17 cellular contexts compared by ENCODE assay signal in genomic region chr22:48858121-48858520, GRCh38.
DNase-seq lines count a peak whose midpoint lies in the region; ATAC-seq, FAIRE-seq and TF ChIP-seq lines count a peak whose summit lies in the region.
"Had no signal": no experiment of that assay in that cellular context is flagged by ENCODE, and none has a peak within 500 bp of the region (broad histone marks: within the 10 kb centered on the region; RNA-seq: fewer than 3 reads in every experiment).

No MANE protein-coding gene starts in this region.

- H3K4me1 Mint-ChIP-seq in activated naive CD8-positive, alpha-beta T cell treated with anti-CD3 and anti-CD28 coated beads for 36 hours, result no peaks in the 10 kb centered on the region
- no peaks in the 10 kb centered on the region for H3K4me1 Mint-ChIP-seq in activated naive CD8-positive, alpha-beta T cell treated with anti-CD3 and anti-CD28 coated beads, Interleukin-2, amount 50 U/mL, for 24 hours
- H3K4me1 Mint-ChIP-seq in activated T-helper 17 cell treated with anti-CD3 and anti-CD28 coated beads, Interleukin-2, amount 50 U/mL, for 72 hours, result no peaks in the 10 kb centered on the region
- H3K4me1 Mint-ChIP-seq: B cell had no signal

- intact Hi-C loops in kidney (cut with DNase I) (no loop called here), posterior vena cava (cut with DNase I) (no loop called here)

- H3K9me3 ChIP-seq in kidney (ENCODE audit: control insufficient read depth in 1 of 2, low read length in 2 of 2), result no peaks in the 10 kb centered on the region

- H3K4me3 ChIP-seq in kidney (ENCODE audit: low read length in 2 of 2), result no peak overlapping the region
- H3K4me3 ChIP-seq: GM23248 had no signal

- no peaks in the 10 kb centered on the region for H3K36me3 ChIP-seq in kidney (ENCODE audit: control insufficient read depth in 1 of 2, insufficient read depth in 2 of 2, low read length in 2 of 2)

- FAIRE-seq in kidney (lab: Jason Lieb, UNC), result no peak
- FAIRE-seq: A204.1, H54, HepG2, HTR-8/SVneo had no signal

- no peak for TF ChIP-seq CTCF in kidney (IDR thresholded peaks at IDR 0.05; ENCODE audit: borderline replicate concordance, extremely low read depth, insufficient read depth)

- no peak for ATAC-seq in activated naive CD8-positive, alpha-beta T cell treated with anti-CD3 and anti-CD28 coated beads, Interleukin-2, amount 50 U/mL, for 24 hours
- ATAC-seq in HG03565 (IDR thresholded peaks at IDR 0.05; ENCODE audit: unreplicated experiment), result no peak
- ATAC-seq in activated T-helper 17 cell treated with anti-CD3 and anti-CD28 coated beads, Interleukin-2, amount 50 U/mL, for 72 hours (replicated peaks), result no peak
- ATAC-seq: HepG2 had no signal

- no peak overlapping the region for H3K4me3 Mint-ChIP-seq in activated naive CD8-positive, alpha-beta T cell treated with anti-CD3 and anti-CD28 coated beads for 36 hours
- H3K4me3 Mint-ChIP-seq in activated naive CD8-positive, alpha-beta T cell treated with anti-CD3 and anti-CD28 coated beads, Interleukin-2, amount 50 U/mL, for 24 hours, result no peak overlapping the region
- H3K4me3 Mint-ChIP-seq in activated T-helper 17 cell treated with anti-CD3 and anti-CD28 coated beads, Interleukin-2, amount 50 U/mL, for 72 hours, result no peak overlapping the region
- H3K4me3 Mint-ChIP-seq: B cell; CD4-positive, alpha-beta T cell had no signal

- no peaks in the 10 kb centered on the region for H3K4me1 ChIP-seq in kidney (ENCODE audit: control insufficient read depth in 1 of 2, insufficient read depth in 1 of 2, low read depth in 1 of 2, low read length in 2 of 2)

- no peak overlapping the region for H3K9ac ChIP-seq in kidney (ENCODE audit: low read length in 2 of 2)
- H3K9ac ChIP-seq: GM23248 had no signal

- H3K27me3 Mint-ChIP-seq in activated naive CD8-positive, alpha-beta T cell treated with anti-CD3 and anti-CD28 coated beads for 36 hours, result peaks cover 6% of the 10 kb centered on the region
- H3K27me3 Mint-ChIP-seq in activated naive CD8-positive, alpha-beta T cell treated with anti-CD3 and anti-CD28 coated beads, Interleukin-2, amount 50 U/mL, for 24 hours, result peaks cover 9% of the 10 kb centered on the region
- H3K27me3 Mint-ChIP-seq in activated T-helper 17 cell treated with anti-CD3 and anti-CD28 coated beads, Interleukin-2, amount 50 U/mL, for 72 hours, result peaks cover 13% of the 10 kb centered on the region
- H3K27me3 Mint-ChIP-seq: B cell had no signal

- no peak for DNase-seq in activated naive CD8-positive, alpha-beta T cell treated with anti-CD3 and anti-CD28 coated beads for 36 hours
- no peak for DNase-seq in activated naive CD8-positive, alpha-beta T cell treated with anti-CD3 and anti-CD28 coated beads, Interleukin-2, amount 50 U/mL, for 24 hours
- DNase-seq in kidney (peak; percentile 56), posterior vena cava (ENCODE audit: low spot score) (peak; percentile 65), erythroblast (lab: John Stamatoyannopoulos, UW) (no peak)
- DNase-seq: C1 segment of cervical spinal cord; Calu3; CD4-positive, alpha-beta T cell; DMS 273 treated with DMSO at 0.1 percent for 48 hours; GM23248 had no signal

- H3K27ac ChIP-seq in kidney (ENCODE audit: low read depth in 2 of 2, low read length in 2 of 2), result no peak overlapping the region
- H3K27ac ChIP-seq: GM23248 had no signal

- TF ChIP-seq POLR2A in erythroblast (IDR thresholded peaks at IDR 0.05; ENCODE audit: low read length), result no peak

- peak overlapping the region; percentile 46 for H3K27ac Mint-ChIP-seq in activated naive CD8-positive, alpha-beta T cell treated with anti-CD3 and anti-CD28 coated beads for 36 hours
- H3K27ac Mint-ChIP-seq in activated naive CD8-positive, alpha-beta T cell treated with anti-CD3 and anti-CD28 coated beads, Interleukin-2, amount 50 U/mL, for 24 hours, result no peak overlapping the region
- H3K27ac Mint-ChIP-seq in activated T-helper 17 cell treated with anti-CD3 and anti-CD28 coated beads, Interleukin-2, amount 50 U/mL, for 72 hours, result no peak overlapping the region
- H3K27ac Mint-ChIP-seq: B cell; CD4-positive, alpha-beta T cell had no signal

- H3K9me3 Mint-ChIP-seq in activated naive CD8-positive, alpha-beta T cell treated with anti-CD3 and anti-CD28 coated beads for 36 hours, result no peaks in the 10 kb centered on the region
- H3K9me3 Mint-ChIP-seq in activated naive CD8-positive, alpha-beta T cell treated with anti-CD3 and anti-CD28 coated beads, Interleukin-2, amount 50 U/mL, for 24 hours, result no peaks in the 10 kb centered on the region
- no peaks in the 10 kb centered on the region for H3K9me3 Mint-ChIP-seq in activated T-helper 17 cell treated with anti-CD3 and anti-CD28 coated beads, Interleukin-2, amount 50 U/mL, for 72 hours
- H3K9me3 Mint-ChIP-seq: CD4-positive, alpha-beta T cell had no signal

- H3K36me3 Mint-ChIP-seq in activated naive CD8-positive, alpha-beta T cell treated with anti-CD3 and anti-CD28 coated beads for 36 hours, result no peaks in the 10 kb centered on the region
- H3K36me3 Mint-ChIP-seq in activated naive CD8-positive, alpha-beta T cell treated with anti-CD3 and anti-CD28 coated beads, Interleukin-2, amount 50 U/mL, for 24 hours (ENCODE audit: low read depth), result no peaks in the 10 kb centered on the region
- H3K36me3 Mint-ChIP-seq in activated T-helper 17 cell treated with anti-CD3 and anti-CD28 coated beads, Interleukin-2, amount 50 U/mL, for 72 hours (ENCODE audit: low read depth), result no peaks in the 10 kb centered on the region

Comparison
In these comparisons a context has a peak if more than half of its experiments do, and no peak if none do; other contexts are left out.
1. DNase-seq: peak in kidney (single experiment) and posterior vena cava (single experiment); none in activated naive CD8-positive, alpha-beta T cell treated with anti-CD3 and anti-CD28 coated beads for 36 hours (single experiment), activated naive CD8-positive, alpha-beta T cell treated with anti-CD3 and anti-CD28 coated beads, Interleukin-2, amount 50 U/mL, for 24 hours (single experiment) and erythroblast (0 of 2).